Comparison of ENCODE assay signal across 18 cellular contexts in genomic region chr16:27344707-27345106, GRCh38. TPM values are rescaled to one million over a fixed set of nuclear protein-coding genes. Genes with fewer than 3 reads are reported as not detected.
DNase-seq lines count a peak whose midpoint lies in the region; ATAC-seq and TF ChIP-seq lines count a peak whose summit lies in the region.
"Had no signal": no experiment of that assay in that cellular context is flagged by ENCODE, and none has a peak within 500 bp of the region (broad histone marks: within the 10 kb centered on the region; RNA-seq: fewer than 3 reads in every experiment).

No MANE protein-coding gene starts in this region.

- H3K4me3 ChIP-seq in mucosa of descending colon (no peak overlapping the region), upper lobe of right lung (no peak overlapping the region)
- H3K4me3 ChIP-seq: MG63 had no signal

- H3K4me1 ChIP-seq in mucosa of descending colon (ENCODE audit: low read depth) (no peaks in the 10 kb centered on the region), upper lobe of right lung (peaks cover 7% of the 10 kb centered on the region)

- no peak for TF ChIP-seq CTCF in mucosa of descending colon (IDR thresholded peaks at IDR 0.05)
- TF ChIP-seq CTCF in upper lobe of right lung (IDR thresholded peaks at IDR 0.05): no peak

- no peak overlapping the region for H3K27ac ChIP-seq in upper lobe of right lung

- H3K4me1 Mint-ChIP-seq in activated naive CD4-positive, alpha-beta T cell treated with anti-CD3 and anti-CD28 coated beads, Interleukin-2, amount 10 ng/mL, durations not matched to agents 7 days and 5 days: peaks cover 29% of the 10 kb centered on the region
- peaks cover 12% of the 10 kb centered on the region for H3K4me1 Mint-ChIP-seq in activated naive CD8-positive, alpha-beta T cell treated with anti-CD3 and anti-CD28 coated beads, Interleukin-2, amount 10 ng/mL, durations not matched to agents 7 days and 5 days
- peaks cover 56 to 86% of the 10 kb centered on the region in 2 donors for H3K4me1 Mint-ChIP-seq in stimulated activated naive B cell treated with anti-CD40 and anti-IgM and Interleukin-4, amounts not matched to agents 10 μg/mL and 1 μg/mL and 100 μg/mL, for 72 hours

- no peak overlapping the region for H3K4me3 Mint-ChIP-seq in activated naive CD4-positive, alpha-beta T cell treated with anti-CD3 and anti-CD28 coated beads, Interleukin-2, amount 10 ng/mL, durations not matched to agents 7 days and 5 days
- no peak overlapping the region for H3K4me3 Mint-ChIP-seq in activated naive CD8-positive, alpha-beta T cell treated with anti-CD3 and anti-CD28 coated beads, Interleukin-2, amount 10 ng/mL, durations not matched to agents 7 days and 5 days
- H3K4me3 Mint-ChIP-seq in stimulated activated naive B cell treated with anti-CD40 and anti-IgM and Interleukin-4, amounts not matched to agents 10 μg/mL and 1 μg/mL and 100 μg/mL, for 72 hours: peak overlapping the region; percentile 39 to 41
- H3K4me3 Mint-ChIP-seq: H9 had no signal

- H3K36me3 Mint-ChIP-seq in activated naive CD4-positive, alpha-beta T cell treated with anti-CD3 and anti-CD28 coated beads, Interleukin-2, amount 10 ng/mL, durations not matched to agents 7 days and 5 days: peaks cover 84% of the 10 kb centered on the region
- peaks cover 59% of the 10 kb centered on the region for H3K36me3 Mint-ChIP-seq in activated naive CD8-positive, alpha-beta T cell treated with anti-CD3 and anti-CD28 coated beads, Interleukin-2, amount 10 ng/mL, durations not matched to agents 7 days and 5 days
- H3K36me3 Mint-ChIP-seq in stimulated activated naive B cell treated with anti-CD40 and anti-IgM and Interleukin-4, amounts not matched to agents 10 μg/mL and 1 μg/mL and 100 μg/mL, for 72 hours: peaks cover 68 to 82% of the 10 kb centered on the region in 2 donors

- intact Hi-C loops in mucosa of descending colon (cut with DNase I, micrococcal nuclease) (no loop called here), upper lobe of right lung (cut with DNase I) (no loop called here)

- H3K9me3 ChIP-seq in mucosa of descending colon (no peaks in the 10 kb centered on the region), upper lobe of right lung (no peaks in the 10 kb centered on the region)
- H3K9me3 ChIP-seq: MG63 had no signal

- H3K27me3 ChIP-seq in upper lobe of right lung: no peaks in the 10 kb centered on the region
- H3K27me3 ChIP-seq: MG63 had no signal

- CTCF ChIA-PET in activated naive CD4-positive, alpha-beta T cell treated with anti-CD3 and anti-CD28 coated beads, Interleukin-2, amount 10 ng/mL, durations not matched to agents 7 days and 5 days (lab: Charles Lee): interaction anchor here (0.9 to 1.5 kb wide), 3 partner anchors 11 to 165 kb away, joined by 3 to 5 read pairs (median 4); no protein-coding TSS in a partner anchor

- peak overlapping the region; percentile 49 for H3K27ac Mint-ChIP-seq in activated naive CD4-positive, alpha-beta T cell treated with anti-CD3 and anti-CD28 coated beads, Interleukin-2, amount 10 ng/mL, durations not matched to agents 7 days and 5 days
- no peak overlapping the region for H3K27ac Mint-ChIP-seq in activated naive CD8-positive, alpha-beta T cell treated with anti-CD3 and anti-CD28 coated beads, Interleukin-2, amount 10 ng/mL, durations not matched to agents 7 days and 5 days
- peak overlapping the region; percentile 71 for H3K27ac Mint-ChIP-seq in stimulated activated naive B cell treated with anti-CD40 and anti-IgM and Interleukin-4, amounts not matched to agents 10 μg/mL and 1 μg/mL and 100 μg/mL, for 72 hours

- H3K36me3 ChIP-seq in mucosa of descending colon (ENCODE audit: low read depth) (peaks cover 12% of the 10 kb centered on the region), upper lobe of right lung (peaks cover 100% of the 10 kb centered on the region)

- no peaks in the 10 kb centered on the region for H3K27me3 Mint-ChIP-seq in activated naive CD4-positive, alpha-beta T cell treated with anti-CD3 and anti-CD28 coated beads, Interleukin-2, amount 10 ng/mL, durations not matched to agents 7 days and 5 days
- no peaks in the 10 kb centered on the region for H3K27me3 Mint-ChIP-seq in activated naive CD8-positive, alpha-beta T cell treated with anti-CD3 and anti-CD28 coated beads, Interleukin-2, amount 10 ng/mL, durations not matched to agents 7 days and 5 days
- no peaks in the 10 kb centered on the region for H3K27me3 Mint-ChIP-seq in stimulated activated naive B cell treated with anti-CD40 and anti-IgM and Interleukin-4, amounts not matched to agents 10 μg/mL and 1 μg/mL and 100 μg/mL, for 72 hours

- no peaks in the 10 kb centered on the region for H3K9me3 Mint-ChIP-seq in activated naive CD4-positive, alpha-beta T cell treated with anti-CD3 and anti-CD28 coated beads, Interleukin-2, amount 10 ng/mL, durations not matched to agents 7 days and 5 days
- H3K9me3 Mint-ChIP-seq in activated naive CD8-positive, alpha-beta T cell treated with anti-CD3 and anti-CD28 coated beads, Interleukin-2, amount 10 ng/mL, durations not matched to agents 7 days and 5 days: no peaks in the 10 kb centered on the region
- H3K9me3 Mint-ChIP-seq in stimulated activated naive B cell treated with anti-CD40 and anti-IgM and Interleukin-4, amounts not matched to agents 10 μg/mL and 1 μg/mL and 100 μg/mL, for 72 hours: no peaks in the 10 kb centered on the region
- H3K9me3 Mint-ChIP-seq: H9 had no signal

- DNase-seq in activated naive CD4-positive, alpha-beta T cell treated with anti-CD3 and anti-CD28 coated beads, Interleukin-2, amount 10 ng/mL, durations not matched to agents 7 days and 5 days: no peak
- no peak for DNase-seq in activated naive CD4-positive, alpha-beta T cell treated with anti-CD3 and anti-CD28 coated beads, Interleukin-2, amount 50 U/mL, for 16 hours
- no peak for DNase-seq in activated naive CD8-positive, alpha-beta T cell treated with anti-CD3 and anti-CD28 coated beads, Interleukin-2, amount 10 ng/mL, durations not matched to agents 7 days and 5 days
- DNase-seq in mucosa of descending colon (no peak), upper lobe of right lung (no peak), cerebellar nuclear complex (lab: John Stamatoyannopoulos, UW) (no peak)
- DNase-seq in stimulated activated naive B cell treated with anti-CD40 and anti-IgM and Interleukin-4, amounts not matched to agents 10 μg/mL and 1 μg/mL and 100 μg/mL, for 72 hours: no peak
- DNase-seq: AML-193, DMS53, H9, MG63, NCI-H1092 treated with DMSO at 0.1 percent for 48 hours, NCI-H1694, NCI-H2107, NCI-H345, NCI-H526 treated with DMSO at 0.1 percent for 48 hours, SIG-M5 had no signal

- POLR2A ChIA-PET in activated naive CD8-positive, alpha-beta T cell treated with anti-CD3 and anti-CD28 coated beads, Interleukin-2, amount 10 ng/mL, durations not matched to agents 7 days and 5 days (lab: Charles Lee): interaction anchor here (0.6 kb wide), 1 partner anchor 8 kb away, joined by 3 read pairs; no protein-coding TSS in a partner anchor

- peak; percentile 31 for ATAC-seq in activated naive CD8-positive, alpha-beta T cell treated with anti-CD3 and anti-CD28 coated beads, Interleukin-2, amount 10 ng/mL, durations not matched to agents 7 days and 5 days (ENCODE audit: low read depth)
- peak; percentile 15 for ATAC-seq in mucosa of descending colon
- ATAC-seq in stimulated activated naive B cell treated with anti-CD40 and anti-IgM and Interleukin-4, amounts not matched to agents 10 μg/mL and 1 μg/mL and 100 μg/mL, for 72 hours (replicated peaks): no peak
- ATAC-seq in HG02973 (IDR thresholded peaks at IDR 0.05; ENCODE audit: unreplicated experiment): no peak
- ATAC-seq in upper lobe of right lung: no peak

RNA-seq across cellular contexts. Expression of gene IL4R, which starts 30.9 kb away (rescaled TPM):
- total RNA-seq in activated naive CD8-positive, alpha-beta T cell treated with anti-CD3 and anti-CD28 coated beads, Interleukin-2, amount 10 ng/mL, durations not matched to agents 7 days and 5 days: 100 to 1,000 TPM; 215 TPM
- total RNA-seq in mucosa of descending colon (100 to 1,000 TPM; 131 to 207 (median 164) TPM), upper lobe of right lung (153 TPM)

RNA-seq across cellular contexts. Expression of gene IL21R, which starts 57.3 kb away (rescaled TPM):
- total RNA-seq in activated naive CD8-positive, alpha-beta T cell treated with anti-CD3 and anti-CD28 coated beads, Interleukin-2, amount 10 ng/mL, durations not matched to agents 7 days and 5 days: 10 to 100 TPM; 27.2 to 27.5 TPM
- 1 to 10 TPM in 2 of 3 donors, under 1 TPM in 1; 0.47 to 1.4 (median 1.0) TPM for total RNA-seq in mucosa of descending colon
- total RNA-seq in upper lobe of right lung: 3.9 TPM

Comparison
In these comparisons a context has a peak if more than half of its experiments do, and no peak if none do; other contexts are left out.
1. H3K4me3 Mint-ChIP-seq: peak in stimulated activated naive B cell treated with anti-CD40 and anti-IgM and Interleukin-4, amounts not matched to agents 10 μg/mL and 1 μg/mL and 100 μg/mL, for 72 hours (2 of 2); none in activated naive CD4-positive, alpha-beta T cell treated with anti-CD3 and anti-CD28 coated beads, Interleukin-2, amount 10 ng/mL, durations not matched to agents 7 days and 5 days (single experiment) and activated naive CD8-positive, alpha-beta T cell treated with anti-CD3 and anti-CD28 coated beads, Interleukin-2, amount 10 ng/mL, durations not matched to agents 7 days and 5 days (single experiment).
2. ATAC-seq: peak in activated naive CD8-positive, alpha-beta T cell treated with anti-CD3 and anti-CD28 coated beads, Interleukin-2, amount 10 ng/mL, durations not matched to agents 7 days and 5 days (single experiment) and mucosa of descending colon (single experiment); none in stimulated activated naive B cell treated with anti-CD40 and anti-IgM and Interleukin-4, amounts not matched to agents 10 μg/mL and 1 μg/mL and 100 μg/mL, for 72 hours (0 of 2), HG02973 (single experiment) and upper lobe of right lung (single experiment).